ENCODE assay signal across 23 cellular contexts in genomic region chr3:52866427-52866826, GRCh38. TPM values are rescaled to one million over a fixed set of nuclear protein-coding genes. Genes with fewer than 3 reads are reported as not detected.
"Had no signal": no experiment of that assay in that cellular context is flagged by ENCODE, and none has a peak within 500 bp of the region (broad histone marks: within the 10 kb centered on the region; RNA-seq: fewer than 3 reads in every experiment).

No MANE protein-coding gene starts in this region.

- H3K27ac Mint-ChIP-seq: nephron, progenitor cell of endocrine pancreas had no signal

- H3K27me3 ChIP-seq: dorsolateral prefrontal cortex, heart left ventricle, pancreas, suprapubic skin, thyroid gland, vagina had no signal

- ATAC-seq: left colon; right cardiac atrium; stimulated activated naive CD8-positive, alpha-beta T cell treated with anti-CD3 and anti-CD28 coated beads, Interleukin-15, Interleukin-2, amounts not matched to agents 100 U/mL and 50 U/mL, for 24 hours had no signal

- H3K4me3 Mint-ChIP-seq: nephron, type B pancreatic cell had no signal

- H3K4me1 Mint-ChIP-seq: nephron had no signal

- H3K4me1 ChIP-seq: heart left ventricle, pancreas, vagina had no signal

- H3K9me3 ChIP-seq: pancreas, suprapubic skin, thyroid gland, vagina had no signal

- H3K36me3 ChIP-seq: pancreas, suprapubic skin, thyroid gland, vagina had no signal

- H3K27ac ChIP-seq: dorsolateral prefrontal cortex, heart left ventricle, pancreas, suprapubic skin, thyroid gland, vagina had no signal

- H3K27me3 Mint-ChIP-seq: progenitor cell of endocrine pancreas, type B pancreatic cell had no signal

- DNase-seq: cortex of kidney; effector CD8-positive, alpha-beta T cell; heart left ventricle; hippocampal formation; left colon; mesenchymal stem cell; midbrain; occipital lobe; pancreas; right cardiac atrium; small intestine; stimulated activated CD4-positive, alpha-beta T cell treated with anti-CD3 and anti-CD28 coated beads, Interleukin-12 subunit alpha, Interleukin-12 subunit beta, amount 100 ng/mL, for 4 hours; stimulated activated naive CD8-positive, alpha-beta T cell treated with anti-CD3 and anti-CD28 coated beads, Interleukin-15, Interleukin-2, amounts not matched to agents 100 U/mL and 50 U/mL, for 24 hours had no signal

- H3K4me3 ChIP-seq: dorsolateral prefrontal cortex, heart left ventricle, pancreas, suprapubic skin, thyroid gland, vagina had no signal

RNA-seq across cellular contexts. Expression of gene MUSTN1, which starts 31.6 kb away (rescaled TPM):
- total RNA-seq: fibroblast of lung, frontal cortex, kidney epithelial cell, occipital lobe, progenitor cell of endocrine pancreas had no signal
